Comparison of ENCODE assay signal across 39 cellular contexts in genomic region chr5:176702952-176703641, GRCh38.
"Had no signal": no experiment of that assay in that cellular context is flagged by ENCODE, and none has a peak within 500 bp of the region (broad histone marks: within the 10 kb centered on the region; RNA-seq: fewer than 3 reads in every experiment).

No MANE protein-coding gene starts in this region.

- DNase-seq: activated CD4-positive, alpha-beta memory T cell treated with anti-CD3 and anti-CD28 coated beads, Interleukin-2, amount 10 ng/mL, durations not matched to agents 7 days and 5 days; activated CD4-positive, alpha-beta T cell treated with anti-CD3 and anti-CD28 coated beads for 1 hour; activated CD4-positive, alpha-beta T cell treated with anti-CD3 and anti-CD28 coated beads for 36 hours; activated CD4-positive, alpha-beta T cell treated with anti-CD3 and anti-CD28 coated beads for 48 hours; activated CD4-positive, alpha-beta T cell treated with anti-CD3 and anti-CD28 coated beads, Interleukin-2, amount 10 ng/mL, durations not matched to agents 7 days and 5 days; activated CD4-positive, alpha-beta T cell treated with anti-CD3 and anti-CD28 coated beads, Interleukin-2, amount 50 U/mL, for 48 hours; activated CD4-positive, CD25-positive, alpha-beta regulatory T cell; activated CD8-positive, alpha-beta memory T cell treated with anti-CD3 and anti-CD28 coated beads for 24 hours; activated CD8-positive, alpha-beta memory T cell treated with anti-CD3 and anti-CD28 coated beads, Interleukin-2, amount 10 ng/mL, durations not matched to agents 7 days and 5 days; activated CD8-positive, alpha-beta T cell treated with anti-CD3 and anti-CD28 coated beads, Interleukin-2, amount 10 ng/mL, durations not matched to agents 7 days and 5 days; activated effector memory CD4-positive, alpha-beta T cell treated with anti-CD3 and anti-CD28 coated beads, Interleukin-2, amount 50 U/mL, for 16 hours; activated gamma-delta T cell treated with Interleukin-2 at 50 U/mL for 16 hours; activated naive CD4-positive, alpha-beta T cell; activated naive CD4-positive, alpha-beta T cell treated with anti-CD3 and anti-CD28 coated beads for 36 hours; activated naive CD4-positive, alpha-beta T cell treated with anti-CD3 and anti-CD28 coated beads, Interleukin-2, amount 50 U/mL, for 16 hours; activated naive CD8-positive, alpha-beta T cell treated with anti-CD3 and anti-CD28 coated beads for 36 hours; activated T-cell treated with anti-CD3 and anti-CD28 coated beads for 4 hours; activated T-cell treated with anti-CD3 and anti-CD28 coated beads, Interleukin-2, amount 50 U/mL, for 1 hour; activated T-cell treated with anti-CD3 and anti-CD28 coated beads, Interleukin-2, amount 50 U/mL, for 4 hours; activated T-cell treated with anti-CD3 and anti-CD28 coated beads, Interleukin-2, amount 50 U/mL, for 72 hours; adrenal gland; amniotic stem cell; aorta; body of pancreas; caudate nucleus; cerebellar nuclear complex; SW 1271; T-helper 1 cell; T-helper 2 cell; T-helper 9 cell had no signal

- ATAC-seq: activated CD4-positive, alpha-beta T cell treated with anti-CD3 and anti-CD28 coated beads for 36 hours; activated CD4-positive, CD25-positive, alpha-beta regulatory T cell treated with anti-CD3 and anti-CD28 coated beads, Interleukin-2, amount 50 U/mL, for 24 hours; activated CD8-positive, alpha-beta memory T cell treated with anti-CD3 and anti-CD28 coated beads, Interleukin-2, amount 10 ng/mL, durations not matched to agents 7 days and 5 days; activated CD8-positive, alpha-beta T cell treated with anti-CD3 and anti-CD28 coated beads, Interleukin-2, amount 10 ng/mL, durations not matched to agents 7 days and 5 days; activated naive CD4-positive, alpha-beta T cell treated with anti-CD3 and anti-CD28 coated beads, Interleukin-2, amount 50 U/mL, for 72 hours; activated T-cell treated with anti-CD3 and anti-CD28 coated beads, Interleukin-2, amount 50 U/mL, for 4 hours; activated T-cell treated with anti-CD3 and anti-CD28 coated beads, Interleukin-2, amount 50 U/mL, for 72 hours; activated T-helper 17 cell treated with anti-CD3 and anti-CD28 coated beads, Interleukin-2, amount 50 U/mL, for 72 hours; body of pancreas had no signal

- H3K4me1 ChIP-seq: adrenal gland, body of pancreas had no signal

- H3K36me3 ChIP-seq: adrenal gland, cardiac muscle cell had no signal

- H3K9me3 ChIP-seq: adrenal gland, body of pancreas had no signal

- H3K27ac Mint-ChIP-seq: activated CD4-positive, alpha-beta memory T cell treated with anti-CD3 and anti-CD28 coated beads, Interleukin-2, amount 10 ng/mL, durations not matched to agents 7 days and 5 days; activated CD4-positive, alpha-beta T cell treated with anti-CD3 and anti-CD28 coated beads for 36 hours; activated CD4-positive, alpha-beta T cell treated with anti-CD3 and anti-CD28 coated beads, Interleukin-2, amount 10 ng/mL, durations not matched to agents 7 days and 5 days; activated CD8-positive, alpha-beta memory T cell treated with anti-CD3 and anti-CD28 coated beads, Interleukin-2, amount 10 ng/mL, durations not matched to agents 7 days and 5 days; activated CD8-positive, alpha-beta T cell treated with anti-CD3 and anti-CD28 coated beads, Interleukin-2, amount 10 ng/mL, durations not matched to agents 7 days and 5 days; activated naive CD4-positive, alpha-beta T cell treated with anti-CD3 and anti-CD28 coated beads for 36 hours; activated naive CD4-positive, alpha-beta T cell treated with anti-CD3 and anti-CD28 coated beads, Interleukin-2, amount 50 U/mL, for 72 hours; activated naive CD8-positive, alpha-beta T cell treated with anti-CD3 and anti-CD28 coated beads for 36 hours; activated T-cell treated with anti-CD3 and anti-CD28 coated beads, Interleukin-2, amount 50 U/mL, for 72 hours; activated T-helper 1 cell treated with anti-CD3 and anti-CD28 coated beads, Interleukin-12 subunit alpha, Interleukin-12 subunit beta, Interleukin-2, Interleukin-4 antibody, amounts not matched to agents 30 ng/mL and 10 ng/mL and 1 ng/mL, durations not matched to agents 14 hours and 24 hours and 36 hours; activated T-helper 17 cell treated with anti-CD3 and anti-CD28 coated beads, Interleukin-2, amount 50 U/mL, for 72 hours; T-helper 1 cell treated with Interleukin-12 subunit alpha and Interleukin-12 subunit beta and Interleukin-4 antibody, amounts not matched to agents 30 μg/mL and 1 μg/mL, for 36 hours; T-helper 2 cell treated with Interferon-gamma antibody and Interleukin-4, amounts not matched to agents 5 μg/mL and 100 μg/mL, for 36 hours had no signal

- H3K4me3 Mint-ChIP-seq: activated CD4-positive, alpha-beta memory T cell treated with anti-CD3 and anti-CD28 coated beads, Interleukin-2, amount 10 ng/mL, durations not matched to agents 7 days and 5 days; activated CD4-positive, alpha-beta T cell treated with anti-CD3 and anti-CD28 coated beads for 36 hours; activated CD4-positive, alpha-beta T cell treated with anti-CD3 and anti-CD28 coated beads, Interleukin-2, amount 10 ng/mL, durations not matched to agents 7 days and 5 days; activated CD8-positive, alpha-beta memory T cell treated with anti-CD3 and anti-CD28 coated beads, Interleukin-2, amount 10 ng/mL, durations not matched to agents 7 days and 5 days; activated CD8-positive, alpha-beta T cell treated with anti-CD3 and anti-CD28 coated beads, Interleukin-2, amount 10 ng/mL, durations not matched to agents 7 days and 5 days; activated naive CD4-positive, alpha-beta T cell treated with anti-CD3 and anti-CD28 coated beads for 36 hours; activated naive CD8-positive, alpha-beta T cell treated with anti-CD3 and anti-CD28 coated beads for 36 hours; activated T-cell treated with anti-CD3 and anti-CD28 coated beads, Interleukin-2, amount 50 U/mL, for 4 hours; activated T-cell treated with anti-CD3 and anti-CD28 coated beads, Interleukin-2, amount 50 U/mL, for 72 hours; activated T-helper 1 cell treated with anti-CD3 and anti-CD28 coated beads, Interleukin-12 subunit alpha, Interleukin-12 subunit beta, Interleukin-2, Interleukin-4 antibody, amounts not matched to agents 30 ng/mL and 10 ng/mL and 1 ng/mL, durations not matched to agents 14 hours and 24 hours and 36 hours; activated T-helper 17 cell treated with anti-CD3 and anti-CD28 coated beads, Interleukin-2, amount 50 U/mL, for 72 hours; central memory CD8-positive, alpha-beta T cell; T-helper 1 cell treated with Interleukin-12 subunit alpha and Interleukin-12 subunit beta and Interleukin-4 antibody, amounts not matched to agents 30 μg/mL and 1 μg/mL, for 36 hours; T-helper 2 cell treated with Interferon-gamma antibody and Interleukin-4, amounts not matched to agents 5 μg/mL and 100 μg/mL, for 36 hours had no signal

- H3K9me3 Mint-ChIP-seq: activated CD4-positive, alpha-beta memory T cell treated with anti-CD3 and anti-CD28 coated beads, Interleukin-2, amount 10 ng/mL, durations not matched to agents 7 days and 5 days; activated CD4-positive, alpha-beta T cell treated with anti-CD3 and anti-CD28 coated beads, Interleukin-2, amount 10 ng/mL, durations not matched to agents 7 days and 5 days; activated naive CD4-positive, alpha-beta T cell treated with anti-CD3 and anti-CD28 coated beads for 36 hours; activated naive CD4-positive, alpha-beta T cell treated with anti-CD3 and anti-CD28 coated beads, Interleukin-2, amount 50 U/mL, for 72 hours; activated naive CD8-positive, alpha-beta T cell treated with anti-CD3 and anti-CD28 coated beads for 36 hours; activated T-cell treated with anti-CD3 and anti-CD28 coated beads, Interleukin-2, amount 50 U/mL, for 4 hours; activated T-cell treated with anti-CD3 and anti-CD28 coated beads, Interleukin-2, amount 50 U/mL, for 72 hours; activated T-helper 1 cell treated with anti-CD3 and anti-CD28 coated beads, Interleukin-12 subunit alpha, Interleukin-12 subunit beta, Interleukin-2, Interleukin-4 antibody, amounts not matched to agents 30 ng/mL and 10 ng/mL and 1 ng/mL, durations not matched to agents 14 hours and 24 hours and 36 hours; activated T-helper 17 cell treated with anti-CD3 and anti-CD28 coated beads, Interleukin-2, amount 50 U/mL, for 72 hours; central memory CD8-positive, alpha-beta T cell; T-helper 1 cell treated with Interleukin-12 subunit alpha and Interleukin-12 subunit beta and Interleukin-4 antibody, amounts not matched to agents 30 μg/mL and 1 μg/mL, for 36 hours; T-helper 2 cell treated with Interferon-gamma antibody and Interleukin-4, amounts not matched to agents 5 μg/mL and 100 μg/mL, for 36 hours had no signal

- H3K27ac ChIP-seq: adrenal gland, body of pancreas, cardiac muscle cell, VCaP had no signal

- H3K4me3 ChIP-seq: adrenal gland, body of pancreas, cardiac muscle cell had no signal

- H3K36me3 Mint-ChIP-seq: activated CD8-positive, alpha-beta memory T cell treated with anti-CD3 and anti-CD28 coated beads, Interleukin-2, amount 10 ng/mL, durations not matched to agents 7 days and 5 days; activated naive CD4-positive, alpha-beta T cell treated with anti-CD3 and anti-CD28 coated beads, Interleukin-2, amount 50 U/mL, for 72 hours; activated naive CD8-positive, alpha-beta T cell treated with anti-CD3 and anti-CD28 coated beads for 36 hours had no signal

- H3K27me3 ChIP-seq: body of pancreas had no signal

- H3K4me1 Mint-ChIP-seq: activated CD4-positive, alpha-beta memory T cell treated with anti-CD3 and anti-CD28 coated beads, Interleukin-2, amount 10 ng/mL, durations not matched to agents 7 days and 5 days; activated CD4-positive, alpha-beta T cell treated with anti-CD3 and anti-CD28 coated beads for 36 hours; activated CD4-positive, alpha-beta T cell treated with anti-CD3 and anti-CD28 coated beads, Interleukin-2, amount 10 ng/mL, durations not matched to agents 7 days and 5 days; activated CD8-positive, alpha-beta memory T cell treated with anti-CD3 and anti-CD28 coated beads, Interleukin-2, amount 10 ng/mL, durations not matched to agents 7 days and 5 days; activated naive CD8-positive, alpha-beta T cell treated with anti-CD3 and anti-CD28 coated beads for 36 hours; activated T-helper 17 cell treated with anti-CD3 and anti-CD28 coated beads, Interleukin-2, amount 50 U/mL, for 72 hours; central memory CD8-positive, alpha-beta T cell had no signal
